ENCODE assay signal across 17 cellular contexts in the genomic region with DNA sequence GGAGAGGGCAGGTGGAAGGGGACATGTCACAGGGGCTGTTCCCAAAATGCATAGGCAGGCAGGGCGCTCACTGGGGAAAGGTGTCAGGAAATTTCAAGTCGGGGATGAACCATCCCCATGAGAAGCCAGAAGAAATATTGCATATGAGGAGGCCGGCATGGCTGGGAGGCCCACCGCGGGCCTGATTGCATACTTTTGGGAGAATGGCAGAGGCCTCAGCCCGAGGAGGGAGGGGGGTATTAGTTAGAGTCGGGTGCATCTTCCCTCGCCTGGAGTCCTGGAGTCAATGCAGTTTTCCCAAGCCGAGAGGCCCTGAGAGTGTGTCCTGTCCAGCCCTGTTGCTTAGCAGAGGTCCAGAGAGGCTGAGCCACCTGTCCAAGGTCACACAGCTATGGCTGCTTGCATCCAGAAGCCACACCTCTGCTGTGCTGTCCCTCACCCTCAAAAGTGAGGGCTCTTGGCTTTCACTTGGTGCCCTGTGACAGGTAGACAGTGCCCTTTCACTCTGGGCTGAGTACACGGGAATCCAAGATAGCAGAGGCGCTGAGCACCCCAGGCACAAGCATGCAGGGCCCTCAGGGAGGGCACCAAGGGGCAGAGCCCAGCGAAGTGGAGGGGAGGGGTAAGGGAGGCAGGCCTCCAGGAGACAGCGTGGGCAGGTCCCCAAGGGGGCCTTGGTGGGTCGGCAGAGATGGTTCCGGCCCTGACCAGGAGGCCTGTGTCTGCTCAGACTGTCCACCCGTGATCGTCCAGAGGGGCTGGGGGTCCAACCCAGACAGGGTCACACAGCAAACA. TPM values are rescaled to one million over a fixed set of nuclear protein-coding genes. Genes with fewer than 3 reads are reported as not detected.
DNase-seq lines count a peak whose midpoint lies in the region; ATAC-seq, FAIRE-seq and TF ChIP-seq lines count a peak whose summit lies in the region.
"Had no signal": no experiment of that assay in that cellular context is flagged by ENCODE, and none has a peak within 500 bp of the region (broad histone marks: within the 10 kb centered on the region; RNA-seq: fewer than 3 reads in every experiment).

No MANE protein-coding gene starts in this region.

- peak; percentile 8 for ATAC-seq in left ventricle myocardium superior
- peak; percentile 13 for ATAC-seq in upper lobe of right lung
- ATAC-seq in activated T-cell treated with anti-CD3 and anti-CD28 coated beads, Interleukin-2, amount 50 U/mL, for 72 hours (replicated peaks in 1 of 2), result no peak

- H2AFZ ChIP-seq in H1 (ENCODE audit: low read length), result no peak overlapping the region
- H2AFZ ChIP-seq in osteoblast (ENCODE audit: low read length), result no peak overlapping the region

- no peaks in the 10 kb centered on the region for H3K27me3 Mint-ChIP-seq in activated T-cell treated with anti-CD3 and anti-CD28 coated beads, Interleukin-2, amount 50 U/mL, for 72 hours (ENCODE audit: low read depth)

- H4K8ac ChIP-seq in H1 (ENCODE audit: extremely low read depth, insufficient read depth, low read length), result peak overlapping the region; percentile 45

- H3K9ac ChIP-seq in H1 (replicated peaks in 1 of 4; ENCODE audit: extremely low read depth in 1 of 4, low read depth in 3 of 4, low read length in 3 of 4), result no peak overlapping the region

- TF ChIP-seq EP300 in H1 (IDR thresholded peaks at IDR 0.05; ENCODE audit: borderline replicate concordance in 1 of 2, low read depth in 2 of 2, low read length in 2 of 2), result no peak

- no peak overlapping the region for H2BK20ac ChIP-seq in H1 (ENCODE audit: low read length)

- TF ChIP-seq POLR2A in H1 (IDR thresholded peaks at IDR 0.05; ENCODE audit: control extremely low read depth in 1 of 2, low read depth in 2 of 2, low read length in 2 of 2), result no peak

- H3K18ac ChIP-seq in H1 (ENCODE audit: extremely low read depth, low read length), result no peak overlapping the region

- H3K4me3 Mint-ChIP-seq in activated T-cell treated with anti-CD3 and anti-CD28 coated beads, Interleukin-2, amount 50 U/mL, for 72 hours, result no peak overlapping the region
- H3K4me3 Mint-ChIP-seq: H9 had no signal

- H3K56ac ChIP-seq in H1 (replicated peaks; ENCODE audit: insufficient read length, low read depth, low read length), result no peak overlapping the region

- H3K9me3 Mint-ChIP-seq in activated T-cell treated with anti-CD3 and anti-CD28 coated beads, Interleukin-2, amount 50 U/mL, for 72 hours, result no peaks in the 10 kb centered on the region
- H3K9me3 Mint-ChIP-seq: H9 had no signal

- H3K9me3 ChIP-seq in right atrium auricular region, result no peaks in the 10 kb centered on the region
- H3K9me3 ChIP-seq in H1 (ENCODE audit: insufficient read depth in 2 of 2, low read depth in 1 of 2, low read length in 1 of 2), result no peaks in the 10 kb centered on the region
- H3K9me3 ChIP-seq in osteoblast (ENCODE audit: low read depth, low read length), result no peaks in the 10 kb centered on the region
- no peaks in the 10 kb centered on the region for H3K9me3 ChIP-seq in upper lobe of right lung
- no peaks in the 10 kb centered on the region for H3K9me3 ChIP-seq in ascending aorta

- no peak overlapping the region for H2BK120ac ChIP-seq in H1 (replicated peaks; ENCODE audit: low read depth, low read length)

- intact Hi-C loops in left ventricle myocardium superior (cut with micrococcal nuclease) (no loop called here), upper lobe of right lung (cut with DNase I) (no loop called here), ascending aorta (cut with DNase I) (no loop called here)

- no peaks in the 10 kb centered on the region for H3K79me1 ChIP-seq in H1 (ENCODE audit: low read depth, low read length)

- H2BK5ac ChIP-seq in H1 (ENCODE audit: low read depth, low read length), result no peak overlapping the region

- H3K4me3 ChIP-seq in right atrium auricular region (no peak overlapping the region), H1 (ENCODE audit: extremely low read depth in 1 of 4, insufficient read depth in 2 of 4, low read depth in 3 of 4, low read length in 4 of 4) (no peak overlapping the region), osteoblast (ENCODE audit: insufficient read depth, low read length) (no peak overlapping the region), upper lobe of right lung (no peak overlapping the region), ascending aorta (no peak overlapping the region)

- no peak for TF ChIP-seq RAD21 in H1 (IDR thresholded peaks at IDR 0.05 in 1 of 2, conservative IDR thresholded peaks at IDR 0.05 in 1 of 2; ENCODE audit: low read depth in 2 of 2, low read length in 2 of 2)

- H3K23ac ChIP-seq in H1 (ENCODE audit: insufficient read length), result no peak overlapping the region

- H2BK15ac ChIP-seq in H1 (ENCODE audit: low read length), result no peak overlapping the region

- H4K20me1 ChIP-seq in H1 (replicated peaks in 1 of 2; ENCODE audit: control insufficient read depth in 1 of 2, insufficient read depth in 2 of 2, low read length in 2 of 2) (no peaks in the 10 kb centered on the region), osteoblast (ENCODE audit: insufficient read depth, low read length) (no peaks in the 10 kb centered on the region)

- no peak overlapping the region for H2BK12ac ChIP-seq in H1 (ENCODE audit: low read depth, low read length)

- no peaks in the 10 kb centered on the region for H3K23me2 ChIP-seq in H1 (ENCODE audit: low read depth, low read length)

- H3K4me1 ChIP-seq in right atrium auricular region (peaks cover 0 to 10% of the 10 kb centered on the region in 2 donors), H1 (replicated peaks in 1 of 4; ENCODE audit: control insufficient read depth in 3 of 4, insufficient read depth in 4 of 4, low read length in 3 of 4) (no peaks in the 10 kb centered on the region; a peak in 2 of 7 replicates), osteoblast (ENCODE audit: insufficient read depth, low read length) (no peaks in the 10 kb centered on the region), upper lobe of right lung (no peaks in the 10 kb centered on the region), ascending aorta (peaks cover 0 to 6% of the 10 kb centered on the region in 2 donors)

- WGBS in H1 (ENCODE audit: extremely low coverage in 1 of 2, insufficient coverage in 1 of 2, insufficient read length in 1 of 2, insufficient replicate concordance in 2 of 2, low coverage in 1 of 2, low lambda C conversion rate in 2 of 2, missing lambda C conversion rate in 1 of 2), 2 experiments, result 93% methylated on average over 17 of the region's 17 CpGs; no CpG with 5 or more reads in 1 of the 2 experiments

- no peak overlapping the region for H3K27ac Mint-ChIP-seq in activated T-cell treated with anti-CD3 and anti-CD28 coated beads, Interleukin-2, amount 50 U/mL, for 72 hours
- H3K27ac Mint-ChIP-seq: H9 had no signal

- H3K36me3 ChIP-seq in right atrium auricular region (peaks cover 1% of the 10 kb centered on the region), H1 (ENCODE audit: control insufficient read depth in 2 of 4, insufficient read depth in 4 of 4, low read length in 3 of 4) (peaks cover 0 to 7% (median 5%) of the 10 kb centered on the region in 4 experiments; a peak in 4 of 8 replicates), osteoblast (ENCODE audit: insufficient read depth, low read length) (peaks cover 21% of the 10 kb centered on the region), upper lobe of right lung (peaks cover 13% of the 10 kb centered on the region), ascending aorta (peaks cover 5 to 7% of the 10 kb centered on the region in 2 donors)

- CTCF ChIA-PET in H1 (lab: Charles Lee; ENCODE audit: partially characterized antibody), result interaction anchor here (1.2 kb wide), 1 partner anchor 25 kb away, joined by 6 read pairs; no protein-coding TSS in a partner anchor

- POLR2A ChIA-PET in H1 (lab: Charles Lee; ENCODE audit: partially characterized antibody), result no interaction called here

- H3K79me2 ChIP-seq in H1 (ENCODE audit: control insufficient read depth in 1 of 2, insufficient read depth in 2 of 2, low read length in 2 of 2) (no peaks in the 10 kb centered on the region), osteoblast (ENCODE audit: insufficient read depth, low read length) (no peaks in the 10 kb centered on the region)

- no peak overlapping the region for H3K4ac ChIP-seq in H1 (replicated peaks; ENCODE audit: insufficient read length, low read depth, low read length)

- H2AK5ac ChIP-seq in H1 (ENCODE audit: low read depth, low read length), result no peak overlapping the region

- H3K27me3 ChIP-seq in right atrium auricular region (no peaks in the 10 kb centered on the region), H1 (replicated peaks in 1 of 4; ENCODE audit: control insufficient read depth in 3 of 4, extremely low read depth in 1 of 4, insufficient read depth in 3 of 4, low read length in 3 of 4) (no peaks in the 10 kb centered on the region), osteoblast (ENCODE audit: insufficient read depth, low read length) (no peaks in the 10 kb centered on the region), upper lobe of right lung (no peaks in the 10 kb centered on the region), ascending aorta (no peaks in the 10 kb centered on the region)

- H4K91ac ChIP-seq in H1 (replicated peaks; ENCODE audit: insufficient read length, low read length), result no peak overlapping the region

- H3K4me1 Mint-ChIP-seq in activated T-cell treated with anti-CD3 and anti-CD28 coated beads, Interleukin-2, amount 50 U/mL, for 72 hours (ENCODE audit: low read depth), result no peaks in the 10 kb centered on the region
- H3K4me1 Mint-ChIP-seq: H9 had no signal

- no peak for FAIRE-seq in H1 (lab: Jason Lieb, UNC)
- FAIRE-seq: A204.1 had no signal

- H4K5ac ChIP-seq in H1 (ENCODE audit: insufficient read length, low read depth, low read length), result no peak overlapping the region

- DNase-seq in left ventricle myocardium superior (no peak), right atrium auricular region (ENCODE audit: low spot score) (no peak), H1 (ENCODE audit: low read depth in 1 of 2, low spot score in 2 of 2) (no peak), osteoblast (ENCODE audit: insufficient read length, low spot score, missing footprints) (peak; percentile 61), upper lobe of right lung (peak; percentile 42), ascending aorta (ENCODE audit: low spot score in 2 of 2) (no peak)
- no peak for DNase-seq in activated T-cell treated with anti-CD3 and anti-CD28 coated beads, Interleukin-2, amount 50 U/mL, for 72 hours
- no peak for DNase-seq in activated T-cell treated with anti-CD3 and anti-CD28 coated beads, Interleukin-2, amount 50 U/mL, for 1 hour
- DNase-seq: DMS153, H9, NCI-H1048, NCI-H226, NCI-H69, SHP77 treated with DMSO at 0.1 percent for 48 hours had no signal

- H3K4me2 ChIP-seq in H1 (ENCODE audit: insufficient read depth in 1 of 2, low read depth in 2 of 2, low read length in 2 of 2), result no peak overlapping the region
- H3K4me2 ChIP-seq in osteoblast (ENCODE audit: insufficient read depth, low read length), result no peak overlapping the region

- H3K27ac ChIP-seq in right atrium auricular region, result no peak overlapping the region
- no peak overlapping the region for H3K27ac ChIP-seq in H1 (ENCODE audit: low read depth, low read length)
- no peak overlapping the region for H3K27ac ChIP-seq in osteoblast (ENCODE audit: low read depth, low read length)
- H3K27ac ChIP-seq in upper lobe of right lung, result no peak overlapping the region
- H3K27ac ChIP-seq in ascending aorta, result no peak overlapping the region
- H3K27ac ChIP-seq: C4-2B had no signal

- no peaks in the 10 kb centered on the region for H3K36me3 Mint-ChIP-seq in activated T-cell treated with anti-CD3 and anti-CD28 coated beads, Interleukin-2, amount 50 U/mL, for 72 hours (ENCODE audit: insufficient read depth in 2 of 2)

- TF ChIP-seq CTCF in right atrium auricular region (IDR thresholded peaks at IDR 0.05), result no peak
- TF ChIP-seq CTCF in H1 (IDR thresholded peaks at IDR 0.05; ENCODE audit: control extremely low read depth in 1 of 3, insufficient read depth in 1 of 3, low read depth in 1 of 3, low read length in 3 of 3), result no peak
- TF ChIP-seq CTCF in osteoblast (IDR thresholded peaks at IDR 0.05; ENCODE audit: extremely low read depth, low read depth, low read length), result no peak
- no peak for TF ChIP-seq CTCF in upper lobe of right lung (IDR thresholded peaks at IDR 0.05)
- no peak for TF ChIP-seq CTCF in ascending aorta (IDR thresholded peaks at IDR 0.05)

- H3K14ac ChIP-seq in H1 (ENCODE audit: insufficient read length), result no peak overlapping the region

RNA-seq across cellular contexts. Expression of a gene that starts 48.5 kb away (rescaled TPM):
- total RNA-seq in left ventricle myocardium superior (37.0 TPM), right atrium auricular region (10 to 100 TPM in 1 of 2 donors, 1 to 10 TPM in 1; 7.1 to 13.2 TPM), osteoblast (under 0.01 and 1.4 TPM in 2 replicates), upper lobe of right lung (0.52 TPM), ascending aorta (0.21 TPM)
- total RNA-seq in H1 (2021; fragmentation: NEBNext Ultra II Directional; extraction: Animal tissue kit (Norgen Biotek cat#: 25700)), result 6.4 and 6.9 TPM in 2 replicates
- polyA plus RNA-seq in H1 (2011; rRNA removed), result 2.5 and 3.5 TPM in 2 replicates
- polyA plus RNA-seq in H1 (2011; cell fraction: cytosol; rRNA removed), result 3.7 TPM
- 25.9 TPM for polyA plus RNA-seq in H1 (2011; cell fraction: nucleus; rRNA removed)
- polyA plus RNA-seq in H1 (2012, experiment 1 of 2), result 4.3 to 7.8 TPM (median 5.2 TPM) in 4 replicates
- 1.2 TPM for polyA plus RNA-seq in H1 (2012, experiment 2 of 2)
- 2.0 TPM for polyA plus RNA-seq in H1 (2013, experiment 1 of 2)
- polyA plus RNA-seq in H1 (2013, experiment 2 of 2), result 1.8 TPM
- polyA minus RNA-seq in H1 (2011; rRNA and poly(A)+ RNA removed), result 1.9 and 4.6 TPM in 2 replicates
- 1.8 TPM for polyA minus RNA-seq in H1 (2011; cell fraction: cytosol; rRNA and poly(A)+ RNA removed)
- polyA minus RNA-seq in H1 (2011; cell fraction: nucleus; rRNA and poly(A)+ RNA removed), result 9.1 TPM
- under 1 TPM in 1 of 2 donors, not detected in 1; 0.07 TPM for total RNA-seq in activated T-cell treated with anti-CD3 and anti-CD28 coated beads, Interleukin-2, amount 50 U/mL, for 72 hours
- total RNA-seq: HT1080 had no signal

Comparison
In these comparisons a context has a peak if more than half of its experiments do, and no peak if none do; other contexts are left out.
1. ATAC-seq: peak in left ventricle myocardium superior (single experiment) and upper lobe of right lung (single experiment); none in activated T-cell treated with anti-CD3 and anti-CD28 coated beads, Interleukin-2, amount 50 U/mL, for 72 hours (0 of 2).
2. DNase-seq: peak in osteoblast (single experiment) and upper lobe of right lung (single experiment); none in left ventricle myocardium superior (single experiment), right atrium auricular region (single experiment), H1 (0 of 2), activated T-cell treated with anti-CD3 and anti-CD28 coated beads, Interleukin-2, amount 50 U/mL, for 72 hours (0 of 2), activated T-cell treated with anti-CD3 and anti-CD28 coated beads, Interleukin-2, amount 50 U/mL, for 1 hour (single experiment) and ascending aorta (0 of 2).